In the genomic region with DNA sequence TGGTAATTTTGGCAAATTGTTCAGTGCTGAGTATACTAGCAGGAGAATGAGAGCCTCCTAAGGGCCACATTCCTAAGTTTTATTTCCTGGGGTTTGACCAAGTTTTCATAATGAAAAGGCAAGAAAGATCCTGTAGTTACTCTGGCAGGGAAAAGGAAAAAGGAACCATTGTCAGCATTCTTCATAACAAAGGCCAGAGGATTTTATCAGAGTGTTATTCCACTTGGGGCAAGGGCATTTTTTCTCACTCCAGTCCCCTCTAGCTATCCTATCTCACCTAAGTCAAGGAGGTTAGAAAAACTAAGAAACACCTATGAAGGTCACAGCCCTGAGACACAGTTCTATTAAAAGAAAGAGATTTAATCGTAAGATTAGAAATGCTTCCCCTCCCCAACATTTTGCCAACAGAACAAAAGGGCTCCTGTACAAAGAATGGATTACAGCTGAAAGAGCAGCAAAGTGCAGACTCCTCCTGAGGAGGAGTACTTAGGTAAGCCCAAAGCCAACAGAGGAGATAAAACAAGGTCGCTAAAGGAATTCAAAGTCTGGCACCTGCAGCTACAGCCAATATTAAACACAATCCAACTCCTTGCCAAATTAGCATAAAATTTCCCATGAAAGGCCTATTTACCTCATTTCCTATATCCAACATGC, we compare ENCODE assay signal across 14 cellular contexts.
"Had no signal": no experiment of that assay in that cellular context is flagged by ENCODE, and none has a peak within 500 bp of the region (broad histone marks: within the 10 kb centered on the region; RNA-seq: fewer than 3 reads in every experiment).

No MANE protein-coding gene starts in this region.

- H3K4me3 ChIP-seq: gastrocnemius medialis, lower lobe of right lung, testis had no signal

- H3K4me1 ChIP-seq: gastrocnemius medialis, lower lobe of right lung, testis had no signal

- ATAC-seq: gastrocnemius medialis; lower lobe of right lung; sciatic nerve; stimulated activated naive CD8-positive, alpha-beta T cell treated with anti-CD3 and anti-CD28 coated beads, Interleukin-15, amount 100 ng/mL, for 72 hours had no signal

- H3K9me3 ChIP-seq: gastrocnemius medialis, lower lobe of right lung, testis had no signal

- H3K27ac ChIP-seq: brain microvascular endothelial cell, epithelial cell of prostate, lower lobe of right lung, testis had no signal

- H3K27me3 ChIP-seq: brain microvascular endothelial cell, gastrocnemius medialis, testis had no signal

- H3K36me3 ChIP-seq: brain microvascular endothelial cell, gastrocnemius medialis, lower lobe of right lung had no signal

- DNase-seq: activated CD4-positive, alpha-beta T cell treated with anti-CD3 and anti-CD28 coated beads, Interleukin-2, amount 10 ng/mL, durations not matched to agents 24 days and 14 days; activated CD4-positive, CD25-positive, alpha-beta regulatory T cell; activated CD8-positive, alpha-beta memory T cell treated with anti-CD3 and anti-CD28 coated beads, Interleukin-2, amount 50 U/mL, for 48 hours; activated naive CD8-positive, alpha-beta T cell treated with anti-CD3 and anti-CD28 coated beads, Interleukin-2, amount 10 ng/mL, durations not matched to agents 7 days and 5 days; anterior cingulate cortex; brain microvascular endothelial cell; effector memory CD4-positive, alpha-beta T cell; gastrocnemius medialis; lower lobe of right lung; midbrain; stimulated activated naive CD8-positive, alpha-beta T cell treated with anti-CD3 and anti-CD28 coated beads, Interleukin-15, amount 100 ng/mL, for 72 hours; testis had no signal
